ENCODE assay signal across 13 cellular contexts in the genomic region with DNA sequence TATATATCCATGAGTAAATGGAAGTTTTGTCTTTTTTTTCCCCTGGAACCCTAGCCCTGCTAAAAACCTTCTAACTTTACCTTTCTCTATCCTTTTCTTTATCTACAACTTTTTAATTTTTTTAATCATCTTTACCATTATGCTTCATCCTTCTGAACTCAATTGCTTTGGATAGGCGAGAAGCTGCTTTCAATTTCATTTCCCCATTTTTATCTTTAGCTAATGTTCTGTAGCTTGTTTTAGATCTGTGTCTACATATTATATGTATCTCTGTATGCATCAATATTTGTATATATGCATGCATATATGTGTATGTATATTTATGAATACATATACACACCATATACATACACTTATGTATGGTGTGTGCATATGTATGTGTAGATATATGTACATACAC. TPM values are rescaled to one million over a fixed set of nuclear protein-coding genes. Genes with fewer than 3 reads are reported as not detected.
DNase-seq lines count a peak whose midpoint lies in the region; ATAC-seq and TF ChIP-seq lines count a peak whose summit lies in the region.
"Had no signal": no experiment of that assay in that cellular context is flagged by ENCODE, and none has a peak within 500 bp of the region (broad histone marks: within the 10 kb centered on the region; RNA-seq: fewer than 3 reads in every experiment).

No MANE protein-coding gene starts in this region.

- peaks cover 86% of the 10 kb centered on the region for H3K36me3 Mint-ChIP-seq in stimulated activated naive CD8-positive, alpha-beta T cell treated with anti-CD3 and anti-CD28 coated beads, Interleukin-15, Interleukin-2, amounts not matched to agents 100 ng/mL and 50 ng/mL, for 24 hours (ENCODE audit: low read depth)
- H3K36me3 Mint-ChIP-seq in T-cell (peaks cover 74% of the 10 kb centered on the region), Calu3 (ENCODE audit: insufficient read depth, unreplicated experiment) (peaks cover 7% of the 10 kb centered on the region)

- peaks cover 88% of the 10 kb centered on the region for H3K4me1 Mint-ChIP-seq in stimulated activated naive CD8-positive, alpha-beta T cell treated with anti-CD3 and anti-CD28 coated beads, Interleukin-15, Interleukin-2, amounts not matched to agents 100 ng/mL and 50 ng/mL, for 24 hours (ENCODE audit: low read depth)
- H3K4me1 Mint-ChIP-seq in T-cell (peaks cover 81 to 85% (median 83%) of the 10 kb centered on the region in 3 donors), Calu3 (ENCODE audit: low read depth, unreplicated experiment) (peaks cover 24% of the 10 kb centered on the region)

- POLR2A ChIA-PET in T-cell (lab: Charles Lee) = interaction anchor here in 1 of 2 donors (0.6 to 0.9 kb wide), 3 partner anchors 14 to 538 kb away, joined by 3 to 4 read pairs (median 4); no protein-coding TSS in a partner anchor

- DNase-seq in stimulated activated naive CD8-positive, alpha-beta T cell treated with anti-CD3 and anti-CD28 coated beads, Interleukin-15, Interleukin-2, amounts not matched to agents 100 U/mL and 50 U/mL, for 24 hours = no peak
- no peak for DNase-seq in T-cell
- DNase-seq in NCI-H187 (lab: John Stamatoyannopoulos, UW) = no peak
- DNase-seq in NCI-H446 treated with DMSO at 0.1 percent for 48 hours (lab: John Stamatoyannopoulos, UW) = no peak
- no peak for DNase-seq in Calu3
- DNase-seq in GM19240 (ENCODE audit: insufficient read length, low spot score) = no peak
- DNase-seq: BE2C, HFFc6, NCI-H2081 treated with DMSO at 0.1 percent for 48 hours, SHP77 treated with DMSO at 0.1 percent for 48 hours had no signal

- ATAC-seq in stimulated activated naive CD8-positive, alpha-beta T cell treated with anti-CD3 and anti-CD28 coated beads, Interleukin-15, Interleukin-2, amounts not matched to agents 100 U/mL and 50 U/mL, for 24 hours = no peak
- ATAC-seq in HG02852 (IDR thresholded peaks at IDR 0.05; ENCODE audit: unreplicated experiment) (peak; percentile 75), T-cell (replicated peaks in 1 of 4) (no peak)

- BruUV-seq in Calu3 (replicated peaks; lab: Mats Ljungman, UMichigan) = no TSS peak

- CTCF ChIA-PET in T-cell (lab: Charles Lee) (interaction anchor here in 1 of 2 donors (0.7 kb wide), 2 partner anchors 54 to 57 kb away, joined by 3 to 4 read pairs; partner anchors contain the start of gene PTPRC), Calu3 (lab: Charles Lee) (no interaction called here)

- H3K9me3 Mint-ChIP-seq in stimulated activated naive CD8-positive, alpha-beta T cell treated with anti-CD3 and anti-CD28 coated beads, Interleukin-15, Interleukin-2, amounts not matched to agents 100 ng/mL and 50 ng/mL, for 24 hours = no peaks in the 10 kb centered on the region
- H3K9me3 Mint-ChIP-seq in T-cell = no peaks in the 10 kb centered on the region
- H3K9me3 Mint-ChIP-seq in Calu3 (ENCODE audit: low read depth, unreplicated experiment) = no peaks in the 10 kb centered on the region
- H3K9me3 Mint-ChIP-seq: HFFc6 had no signal

- H3K27me3 Mint-ChIP-seq in stimulated activated naive CD8-positive, alpha-beta T cell treated with anti-CD3 and anti-CD28 coated beads, Interleukin-15, Interleukin-2, amounts not matched to agents 100 ng/mL and 50 ng/mL, for 24 hours = no peaks in the 10 kb centered on the region
- H3K27me3 Mint-ChIP-seq in T-cell (no peaks in the 10 kb centered on the region), Calu3 (ENCODE audit: unreplicated experiment) (no peaks in the 10 kb centered on the region)

- peak overlapping the region; percentile 92 for H3K27ac Mint-ChIP-seq in stimulated activated naive CD8-positive, alpha-beta T cell treated with anti-CD3 and anti-CD28 coated beads, Interleukin-15, Interleukin-2, amounts not matched to agents 100 ng/mL and 50 ng/mL, for 24 hours
- peak overlapping the region; percentile 81 to 87 for H3K27ac Mint-ChIP-seq in T-cell
- H3K27ac Mint-ChIP-seq in Calu3 (ENCODE audit: unreplicated experiment) = no peak overlapping the region
- H3K27ac Mint-ChIP-seq: HFFc6 had no signal

- no peak for TF ChIP-seq CTCF in Calu3 (IDR thresholded peaks at IDR 0.05; ENCODE audit: unreplicated experiment)

- intact Hi-C loops in Calu3 (cut with micrococcal nuclease; ENCODE audit: unreplicated experiment) = no loop called here

- peak overlapping the region; percentile 52 for H3K4me3 Mint-ChIP-seq in stimulated activated naive CD8-positive, alpha-beta T cell treated with anti-CD3 and anti-CD28 coated beads, Interleukin-15, Interleukin-2, amounts not matched to agents 100 ng/mL and 50 ng/mL, for 24 hours
- H3K4me3 Mint-ChIP-seq in T-cell = peak overlapping the region in 2 of 3 donors; percentile 45 to 56
- no peak overlapping the region for H3K4me3 Mint-ChIP-seq in Calu3 (ENCODE audit: low read depth, unreplicated experiment)
- H3K4me3 Mint-ChIP-seq: HFFc6 had no signal

RNA-seq across cellular contexts. Expression of gene PTPRC, which starts 57.4 kb away (rescaled TPM):
- total RNA-seq in T-cell = 100 to 1,000 TPM; 674 to 984 (median 781) TPM
- not detected in 2 replicates for total RNA-seq in Calu3 (2022)
- total RNA-seq: cardiac muscle cell had no signal

Comparison
In these comparisons a context has a peak if more than half of its experiments do, and no peak if none do; other contexts are left out.
1. RNA of gene PTPRC, which starts 57.4 kb away (total RNA-seq): 674 to 984 TPM in T-cell; not detected in Calu3; every median in the first group is over 100 times any median in the second.